34 cellular contexts compared by ENCODE assay signal in the genomic region with DNA sequence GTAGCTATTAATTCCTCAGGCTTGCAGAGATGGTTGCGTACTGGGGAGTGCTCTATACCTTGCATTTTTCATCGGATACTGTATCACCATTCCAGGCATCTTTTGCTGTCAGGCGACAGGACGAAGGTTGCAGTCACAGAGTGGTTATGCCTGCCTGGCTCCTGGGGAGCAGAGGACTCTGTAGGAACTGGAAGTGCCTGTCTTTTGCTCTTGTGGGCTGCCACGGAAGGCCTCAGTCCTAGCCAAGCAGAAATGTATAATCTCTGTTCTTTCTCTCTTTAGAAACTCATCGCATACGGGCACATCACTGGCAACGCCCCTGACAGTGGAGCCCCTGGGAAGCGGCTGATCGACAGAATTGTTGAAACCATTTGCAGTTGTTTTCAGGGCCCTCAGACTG.
"Had no signal": no experiment of that assay in that cellular context is flagged by ENCODE, and none has a peak within 500 bp of the region (broad histone marks: within the 10 kb centered on the region; RNA-seq: fewer than 3 reads in every experiment).

No MANE protein-coding gene starts in this region.

- H3K4me3 Mint-ChIP-seq: activated CD4-positive, alpha-beta memory T cell treated with anti-CD3 and anti-CD28 coated beads for 36 hours; activated CD4-positive, alpha-beta T cell treated with anti-CD3 and anti-CD28 coated beads for 36 hours; activated naive CD4-positive, alpha-beta T cell treated with anti-CD3 and anti-CD28 coated beads, Interleukin-2, amount 50 U/mL, for 24 hours; IgD-negative memory B cell; T-helper 2 cell treated with Interferon-gamma antibody and Interleukin-4, amounts not matched to agents 5 μg/mL and 100 μg/mL, for 36 hours; WTC11 had no signal

- H3K4me2 ChIP-seq: PC-9 had no signal

- H3K9me3 ChIP-seq: adrenal gland, SJCRH30 had no signal

- ATAC-seq: activated CD4-positive, alpha-beta T cell treated with anti-CD3 and anti-CD28 coated beads for 36 hours; activated CD4-positive, CD25-positive, alpha-beta regulatory T cell treated with anti-CD3 and anti-CD28 coated beads, Interleukin-2, amount 50 U/mL, for 24 hours; WTC11 had no signal

- H3K27me3 ChIP-seq: adrenal gland, brain microvascular endothelial cell, SJCRH30 had no signal

- H3K4me1 ChIP-seq: SJCRH30 had no signal

- H3K27me3 Mint-ChIP-seq: activated CD4-positive, alpha-beta memory T cell treated with anti-CD3 and anti-CD28 coated beads for 36 hours; activated CD4-positive, alpha-beta T cell treated with anti-CD3 and anti-CD28 coated beads for 36 hours; activated naive CD4-positive, alpha-beta T cell treated with anti-CD3 and anti-CD28 coated beads, Interleukin-2, amount 50 U/mL, for 24 hours; IgD-negative memory B cell had no signal

- H3K4me3 ChIP-seq: adrenal gland, PC-9, SJCRH30, SK-N-MC had no signal

- DNase-seq: activated CD4-positive, alpha-beta memory T cell treated with anti-CD3 and anti-CD28 coated beads for 36 hours; activated CD4-positive, alpha-beta T cell treated with anti-CD3 and anti-CD28 coated beads for 36 hours; activated CD4-positive, alpha-beta T cell treated with anti-CD3 and anti-CD28 coated beads, Interleukin-2, amount 50 U/mL, for 1 hour; activated CD8-positive, alpha-beta memory T cell treated with anti-CD3 and anti-CD28 coated beads, Interleukin-2, amount 50 U/mL, for 4 hours; activated gamma-delta T cell; activated naive CD4-positive, alpha-beta T cell treated with Interleukin-2 at 50 U/mL for 16 hours; activated T-cell treated with anti-CD3 and anti-CD28 coated beads, Interleukin-2, amount 50 U/mL, for 48 hours; adrenal gland; anterior cingulate cortex; brain microvascular endothelial cell; central memory CD4-positive, alpha-beta T cell; Karpas-422; KBM-7; NCI-H1048; NCI-H1105 treated with DMSO at 0.1 percent for 48 hours; NCI-H1436; NCI-H1694; NCI-H1930; NCI-H2171; NCI-H510A; NCI-H526; NCI-H748 treated with DMSO at 0.1 percent for 48 hours; NK-92 treated with Interleukin-12 subunit alpha and Interleukin-12 subunit beta, amount 100 ng/mL, for 24 hours; PC-9; Right ventricle myocardium superior; SJCRH30 had no signal

- H2AFZ ChIP-seq: PC-9 had no signal

- H3K9me3 Mint-ChIP-seq: activated CD4-positive, alpha-beta memory T cell treated with anti-CD3 and anti-CD28 coated beads for 36 hours; activated naive CD4-positive, alpha-beta T cell treated with anti-CD3 and anti-CD28 coated beads, Interleukin-2, amount 50 U/mL, for 24 hours; activated T-helper 2 cell treated with anti-CD3 and anti-CD28 coated beads, Interferon-gamma antibody, Interleukin-2, Interleukin-4, amounts not matched to agents 10 μg/mL and 5 μg/mL and 100 μg/mL, durations not matched to agents 14 hours and 24 hours and 36 hours; IgD-negative memory B cell; T-helper 2 cell treated with Interferon-gamma antibody and Interleukin-4, amounts not matched to agents 5 μg/mL and 100 μg/mL, for 36 hours; WTC11 had no signal

- H3K27ac ChIP-seq: adrenal gland, brain microvascular endothelial cell, PC-9, RWPE1, SJCRH30, SK-N-MC had no signal

- H3K4me1 Mint-ChIP-seq: activated CD4-positive, alpha-beta T cell treated with anti-CD3 and anti-CD28 coated beads for 36 hours; activated naive CD4-positive, alpha-beta T cell treated with anti-CD3 and anti-CD28 coated beads, Interleukin-2, amount 50 U/mL, for 24 hours had no signal

- H3K27ac Mint-ChIP-seq: activated CD4-positive, alpha-beta memory T cell treated with anti-CD3 and anti-CD28 coated beads for 36 hours; activated CD4-positive, alpha-beta T cell treated with anti-CD3 and anti-CD28 coated beads for 36 hours; activated naive CD4-positive, alpha-beta T cell treated with anti-CD3 and anti-CD28 coated beads, Interleukin-2, amount 50 U/mL, for 24 hours; activated T-helper 2 cell treated with anti-CD3 and anti-CD28 coated beads, Interferon-gamma antibody, Interleukin-2, Interleukin-4, amounts not matched to agents 10 μg/mL and 5 μg/mL and 100 μg/mL, durations not matched to agents 14 hours and 24 hours and 36 hours; IgD-negative memory B cell; T-helper 2 cell treated with Interferon-gamma antibody and Interleukin-4, amounts not matched to agents 5 μg/mL and 100 μg/mL, for 36 hours; WTC11 had no signal
